Comparison of ENCODE assay signal across 1 cellular context in the genomic region with DNA sequence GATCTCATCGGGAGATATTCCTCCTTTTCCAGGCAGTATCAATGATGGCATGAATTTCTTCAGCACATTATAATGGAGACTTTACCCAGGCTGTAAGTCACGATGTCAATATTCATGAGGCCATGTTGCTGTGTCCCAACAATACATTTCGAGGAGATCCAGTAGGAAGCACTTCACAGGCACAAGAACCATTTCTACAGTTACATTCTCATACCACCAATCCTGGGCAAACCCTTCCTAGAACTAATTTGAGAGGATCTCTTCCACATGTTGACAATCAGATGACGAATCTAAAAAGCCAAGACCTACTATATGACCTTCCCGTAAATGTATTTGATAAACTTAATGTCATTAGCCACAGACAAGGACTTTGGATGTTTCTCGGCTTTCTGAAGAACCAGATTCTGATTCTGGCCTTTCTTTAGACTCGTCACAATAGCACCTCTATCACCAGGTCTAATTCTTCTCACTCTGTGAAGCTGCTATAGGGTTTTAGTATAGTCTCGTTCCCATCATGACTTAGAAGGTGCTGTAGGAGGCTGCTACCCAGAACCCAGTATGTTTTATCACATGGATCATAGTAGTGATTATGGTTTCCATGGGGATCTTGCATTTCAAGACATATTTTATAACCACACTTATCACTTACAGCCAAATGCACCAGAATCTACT.
TF ChIP-seq lines count a peak whose summit lies in the region.

No MANE protein-coding gene starts in this region.

TF ChIP-seq in GM23338, 12 proteins besides CTCF, POLR2A, EP300 and RAD21 (continued from another document):
- TF ChIP-seq ETS1 (IDR thresholded peaks at IDR 0.05) = no peak
- no peak for TF ChIP-seq REST (IDR thresholded peaks at IDR 0.05; ENCODE audit: unreplicated experiment)
- TF ChIP-seq, protein P1, sequence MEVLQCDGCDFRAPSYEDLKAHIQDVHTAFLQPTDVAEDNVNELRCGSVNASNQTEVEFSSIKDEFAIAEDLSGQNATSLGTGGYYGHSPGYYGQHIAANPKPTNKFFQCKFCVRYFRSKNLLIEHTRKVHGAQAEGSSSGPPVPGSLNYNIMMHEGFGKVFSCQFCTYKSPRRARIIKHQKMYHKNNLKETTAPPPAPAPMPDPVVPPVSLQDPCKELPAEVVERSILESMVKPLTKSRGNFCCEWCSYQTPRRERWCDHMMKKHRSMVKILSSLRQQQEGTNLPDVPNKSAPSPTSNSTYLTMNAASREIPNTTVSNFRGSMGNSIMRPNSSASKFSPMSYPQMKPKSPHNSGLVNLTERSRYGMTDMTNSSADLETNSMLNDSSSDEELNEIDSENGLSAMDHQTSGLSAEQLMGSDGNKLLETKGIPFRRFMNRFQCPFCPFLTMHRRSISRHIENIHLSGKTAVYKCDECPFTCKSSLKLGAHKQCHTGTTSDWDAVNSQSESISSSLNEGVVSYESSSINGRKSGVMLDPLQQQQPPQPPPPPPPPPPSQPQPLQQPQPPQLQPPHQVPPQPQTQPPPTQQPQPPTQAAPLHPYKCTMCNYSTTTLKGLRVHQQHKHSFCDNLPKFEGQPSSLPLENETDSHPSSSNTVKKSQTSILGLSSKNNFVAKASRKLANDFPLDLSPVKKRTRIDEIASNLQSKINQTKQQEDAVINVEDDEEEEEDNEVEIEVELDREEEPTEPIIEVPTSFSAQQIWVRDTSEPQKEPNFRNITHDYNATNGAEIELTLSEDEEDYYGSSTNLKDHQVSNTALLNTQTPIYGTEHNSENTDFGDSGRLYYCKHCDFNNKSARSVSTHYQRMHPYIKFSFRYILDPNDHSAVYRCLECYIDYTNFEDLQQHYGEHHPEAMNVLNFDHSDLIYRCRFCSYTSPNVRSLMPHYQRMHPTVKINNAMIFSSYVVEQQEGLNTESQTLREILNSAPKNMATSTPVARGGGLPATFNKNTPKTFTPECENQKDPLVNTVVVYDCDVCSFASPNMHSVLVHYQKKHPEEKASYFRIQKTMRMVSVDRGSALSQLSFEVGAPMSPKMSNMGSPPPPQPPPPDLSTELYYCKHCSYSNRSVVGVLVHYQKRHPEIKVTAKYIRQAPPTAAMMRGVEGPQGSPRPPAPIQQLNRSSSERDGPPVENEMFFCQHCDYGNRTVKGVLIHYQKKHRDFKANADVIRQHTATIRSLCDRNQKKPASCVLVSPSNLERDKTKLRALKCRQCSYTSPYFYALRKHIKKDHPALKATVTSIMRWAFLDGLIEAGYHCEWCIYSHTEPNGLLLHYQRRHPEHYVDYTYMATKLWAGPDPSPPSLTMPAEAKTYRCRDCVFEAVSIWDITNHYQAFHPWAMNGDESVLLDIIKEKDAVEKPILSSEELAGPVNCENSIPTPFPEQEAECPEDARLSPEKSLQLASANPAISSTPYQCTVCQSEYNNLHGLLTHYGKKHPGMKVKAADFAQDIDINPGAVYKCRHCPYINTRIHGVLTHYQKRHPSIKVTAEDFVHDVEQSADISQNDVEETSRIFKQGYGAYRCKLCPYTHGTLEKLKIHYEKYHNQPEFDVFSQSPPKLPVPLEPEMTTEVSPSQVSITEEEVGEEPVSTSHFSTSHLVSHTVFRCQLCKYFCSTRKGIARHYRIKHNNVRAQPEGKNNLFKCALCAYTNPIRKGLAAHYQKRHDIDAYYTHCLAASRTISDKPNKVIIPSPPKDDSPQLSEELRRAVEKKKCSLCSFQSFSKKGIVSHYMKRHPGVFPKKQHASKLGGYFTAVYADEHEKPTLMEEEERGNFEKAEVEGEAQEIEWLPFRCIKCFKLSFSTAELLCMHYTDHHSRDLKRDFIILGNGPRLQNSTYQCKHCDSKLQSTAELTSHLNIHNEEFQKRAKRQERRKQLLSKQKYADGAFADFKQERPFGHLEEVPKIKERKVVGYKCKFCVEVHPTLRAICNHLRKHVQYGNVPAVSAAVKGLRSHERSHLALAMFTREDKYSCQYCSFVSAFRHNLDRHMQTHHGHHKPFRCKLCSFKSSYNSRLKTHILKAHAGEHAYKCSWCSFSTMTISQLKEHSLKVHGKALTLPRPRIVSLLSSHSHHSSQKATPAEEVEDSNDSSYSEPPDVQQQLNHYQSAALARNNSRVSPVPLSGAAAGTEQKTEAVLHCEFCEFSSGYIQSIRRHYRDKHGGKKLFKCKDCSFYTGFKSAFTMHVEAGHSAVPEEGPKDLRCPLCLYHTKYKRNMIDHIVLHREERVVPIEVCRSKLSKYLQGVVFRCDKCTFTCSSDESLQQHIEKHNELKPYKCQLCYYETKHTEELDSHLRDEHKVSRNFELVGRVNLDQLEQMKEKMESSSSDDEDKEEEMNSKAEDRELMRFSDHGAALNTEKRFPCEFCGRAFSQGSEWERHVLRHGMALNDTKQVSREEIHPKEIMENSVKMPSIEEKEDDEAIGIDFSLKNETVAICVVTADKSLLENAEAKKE (CRISPR knock-in tag; IDR thresholded peaks at IDR 0.05) = no peak
